8 cellular contexts compared by ENCODE assay signal in the genomic region with DNA sequence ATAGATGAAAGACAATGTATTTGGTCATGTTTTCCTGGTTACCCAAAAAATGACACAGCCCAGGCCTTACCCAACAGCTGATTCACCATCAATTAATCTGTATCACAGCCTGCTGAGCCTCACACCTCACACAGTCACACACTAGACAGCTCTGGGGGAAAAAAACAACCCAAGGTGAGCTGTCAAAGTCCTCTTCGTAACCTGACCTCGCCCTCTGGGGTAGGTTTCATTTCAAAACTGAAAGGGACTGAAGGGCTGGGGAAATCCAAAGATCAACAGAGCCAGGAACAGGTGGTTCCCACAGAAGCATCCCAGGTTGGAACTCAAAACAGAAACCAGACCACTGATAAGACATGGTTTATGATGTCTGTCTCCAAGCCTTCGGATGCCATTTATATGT. TPM values are rescaled to one million over a fixed set of nuclear protein-coding genes. Genes with fewer than 3 reads are reported as not detected.
DNase-seq lines count a peak whose midpoint lies in the region; ATAC-seq lines count a peak whose summit lies in the region.

No MANE protein-coding gene starts in this region.

- no peaks in the 10 kb centered on the region for H3K9me3 Mint-ChIP-seq in immature natural killer cell

- peaks cover 39 to 52% of the 10 kb centered on the region in 2 donors for H3K4me1 Mint-ChIP-seq in immature natural killer cell

- peak overlapping the region; percentile 92 to 98 (median 97) for H3K27ac Mint-ChIP-seq in immature natural killer cell

- in situ Hi-C loops in G401 (cut with HindIII; ENCODE audit: low sequenced_read_pairs) = no loop called here

- DNase-seq in activated CD8-positive, alpha-beta memory T cell treated with anti-CD3 and anti-CD28 coated beads, Interleukin-2, amount 50 U/mL, for 1 hour (ENCODE audit: extremely low read depth) = peak; percentile 65
- peak; percentile 78 to 83 (median 78) for DNase-seq in immature natural killer cell
- DNase-seq in stimulated activated CD8-positive, alpha-beta memory T cell treated with anti-CD3 and anti-CD28 coated beads, Interleukin-4, amount 100 ng/mL, for 48 hours = peak; percentile 77
- no peak for DNase-seq in SK-N-DZ (ENCODE audit: low spot score)
- no peak for DNase-seq in dermis blood vessel endothelial cell
- no peak for DNase-seq in G401 (ENCODE audit: low spot score)

- H3K4me3 Mint-ChIP-seq in immature natural killer cell = peak overlapping the region; percentile 56 to 70 (median 67)

- peak; percentile 74 for ATAC-seq in GM19395 (IDR thresholded peaks at IDR 0.05; ENCODE audit: unreplicated experiment)
- peak; percentile 81 for ATAC-seq in HG03432 (IDR thresholded peaks at IDR 0.05; ENCODE audit: unreplicated experiment)

- peaks cover 22 to 34% (median 24%) of the 10 kb centered on the region in 3 donors for H3K36me3 Mint-ChIP-seq in immature natural killer cell

- peaks cover 0 to 5% (median 4%) of the 10 kb centered on the region in 3 donors for H3K27me3 Mint-ChIP-seq in immature natural killer cell (ENCODE audit: low read depth in 3 of 3)

RNA-seq across cellular contexts. Expression of gene PCBP1, which starts 18.2 kb away (rescaled TPM):
- polyA plus RNA-seq in immature natural killer cell = 100 to 1,000 TPM; 184 to 233 (median 232) TPM
- polyA plus RNA-seq in SK-N-DZ (2014; cell fraction: cytosol; rRNA removed) = 43.7 and 50.5 TPM in 2 replicates
- 25.4 and 55.6 TPM in 2 replicates for polyA plus RNA-seq in SK-N-DZ (2014; cell fraction: nucleus; rRNA removed)
- total RNA-seq in dermis blood vessel endothelial cell = 37.9 and 109 TPM in 2 replicates
- total RNA-seq in G401 (2014; rRNA removed; shearing (Covaris generic)) = 150 and 167 TPM in 2 replicates

Comparison
In these comparisons a context has a peak if more than half of its experiments do, and no peak if none do; other contexts are left out.
1. DNase-seq: peak in activated CD8-positive, alpha-beta memory T cell treated with anti-CD3 and anti-CD28 coated beads, Interleukin-2, amount 50 U/mL, for 1 hour (single experiment), immature natural killer cell (3 of 3) and stimulated activated CD8-positive, alpha-beta memory T cell treated with anti-CD3 and anti-CD28 coated beads, Interleukin-4, amount 100 ng/mL, for 48 hours (single experiment); none in SK-N-DZ (single experiment), dermis blood vessel endothelial cell (single experiment) and G401 (single experiment).